ENCODE assay signal across 19 cellular contexts in genomic region chr11:60870733-60871377, GRCh38. TPM values are rescaled to one million over a fixed set of nuclear protein-coding genes. Genes with fewer than 3 reads are reported as not detected.
DNase-seq lines count a peak whose midpoint lies in the region; ATAC-seq, FAIRE-seq and TF ChIP-seq lines count a peak whose summit lies in the region.
"Had no signal": no experiment of that assay in that cellular context is flagged by ENCODE, and none has a peak within 500 bp of the region (broad histone marks: within the 10 kb centered on the region; RNA-seq: fewer than 3 reads in every experiment).

No MANE protein-coding gene starts in this region.

- TF ChIP-seq POLR2A in sigmoid colon (IDR thresholded peaks at IDR 0.05) (no peak), HepG2 (IDR thresholded peaks at IDR 0.05; ENCODE audit: insufficient read depth in 1 of 2, low read depth in 2 of 2, low read length in 2 of 2) (no peak)

- H3K4me2 ChIP-seq in HepG2 (ENCODE audit: low read depth, low read length), result no peak overlapping the region

- H3K27me3 ChIP-seq in sigmoid colon, result no peaks in the 10 kb centered on the region
- H3K27me3 ChIP-seq in HepG2 (ENCODE audit: control insufficient read depth in 1 of 2, insufficient read depth in 2 of 2, low read length in 2 of 2), result peaks cover 0 to 5% of the 10 kb centered on the region in 2 experiments; a peak in 1 of 5 replicates
- H3K27me3 ChIP-seq: SJCRH30, upper lobe of left lung had no signal

- H3K36me3 ChIP-seq in sigmoid colon, result no peaks in the 10 kb centered on the region
- no peaks in the 10 kb centered on the region for H3K36me3 ChIP-seq in HepG2 (replicated peaks in 1 of 2; ENCODE audit: control insufficient read depth in 1 of 2, insufficient read depth in 2 of 2, low read length in 2 of 2)
- H3K36me3 ChIP-seq: SJCRH30, upper lobe of left lung had no signal

- no peaks in the 10 kb centered on the region for H3K79me2 ChIP-seq in HepG2 (ENCODE audit: insufficient read depth, low read length)

- H3K4me1 ChIP-seq in sigmoid colon (no peaks in the 10 kb centered on the region), HepG2 (ENCODE audit: insufficient read depth, low read length) (peaks cover 48% of the 10 kb centered on the region)

- no peak overlapping the region for H3K4me3 ChIP-seq in sigmoid colon
- no peak overlapping the region for H3K4me3 ChIP-seq in HepG2 (replicated peaks in 1 of 3; ENCODE audit: insufficient read depth in 1 of 3, low read depth in 2 of 3, low read length in 3 of 3)
- H3K4me3 ChIP-seq: K562, SJCRH30, upper lobe of left lung had no signal

- H3K9me3 ChIP-seq in sigmoid colon (no peaks in the 10 kb centered on the region), HepG2 (ENCODE audit: low read length) (no peaks in the 10 kb centered on the region)
- H3K9me3 ChIP-seq: SJCRH30, upper lobe of left lung had no signal

- peak; percentile 32 for ATAC-seq in activated CD8-positive, alpha-beta memory T cell treated with anti-CD3 and anti-CD28 coated beads, Interleukin-2, amount 10 ng/mL, durations not matched to agents 7 days and 5 days
- no peak for ATAC-seq in HepG2

- H3K4me3 Mint-ChIP-seq in activated CD4-positive, alpha-beta T cell treated with anti-CD3 and anti-CD28 coated beads, Interleukin-2, amount 10 ng/mL, durations not matched to agents 24 days and 14 days, result no peak overlapping the region
- peak overlapping the region; percentile 12 for H3K4me3 Mint-ChIP-seq in activated CD8-positive, alpha-beta memory T cell treated with anti-CD3 and anti-CD28 coated beads, Interleukin-2, amount 10 ng/mL, durations not matched to agents 7 days and 5 days
- H3K4me3 Mint-ChIP-seq: effector memory CD8-positive, alpha-beta T cell; naive thymus-derived CD4-positive, alpha-beta T cell had no signal

- in situ Hi-C loops in HepG2 (cut with HindIII; ENCODE audit: extremely low pct_ligation_motif_present, low pct_unique_long_range_greater_than_20kb), result no loop called here

- POLR2A ChIA-PET in HepG2 (lab: Yijun Ruan, JAX), result interaction anchor here (1.6 kb wide), 1 partner anchor 17 kb away, joined by 4 read pairs; no protein-coding TSS in a partner anchor

- peaks cover 19% of the 10 kb centered on the region for H3K4me1 Mint-ChIP-seq in activated CD4-positive, alpha-beta T cell treated with anti-CD3 and anti-CD28 coated beads, Interleukin-2, amount 10 ng/mL, durations not matched to agents 24 days and 14 days
- H3K4me1 Mint-ChIP-seq in activated CD8-positive, alpha-beta memory T cell treated with anti-CD3 and anti-CD28 coated beads, Interleukin-2, amount 10 ng/mL, durations not matched to agents 7 days and 5 days, result peaks cover 79% of the 10 kb centered on the region

- no peaks in the 10 kb centered on the region for H3K9me3 Mint-ChIP-seq in activated CD4-positive, alpha-beta T cell treated with anti-CD3 and anti-CD28 coated beads, Interleukin-2, amount 10 ng/mL, durations not matched to agents 24 days and 14 days
- no peaks in the 10 kb centered on the region for H3K9me3 Mint-ChIP-seq in activated CD8-positive, alpha-beta memory T cell treated with anti-CD3 and anti-CD28 coated beads, Interleukin-2, amount 10 ng/mL, durations not matched to agents 7 days and 5 days (ENCODE audit: low read depth)
- H3K9me3 Mint-ChIP-seq: effector memory CD8-positive, alpha-beta T cell; naive thymus-derived CD4-positive, alpha-beta T cell had no signal

- BruUV-seq in HepG2 (replicated peaks; lab: Mats Ljungman, UMichigan), result no TSS peak

- WGBS in sigmoid colon, 2 donors, result 72 to 80% methylated on average over 13 of the region's 13 CpGs
- 89% methylated on average over 6 of the region's 13 CpGs for WGBS in HepG2 (ENCODE audit: low lambda C conversion rate)

- no peak overlapping the region for H3K9ac ChIP-seq in HepG2 (ENCODE audit: insufficient read depth, low read depth, low read length)

- H3K27ac ChIP-seq in sigmoid colon, result no peak overlapping the region
- H3K27ac ChIP-seq in HepG2 (ENCODE audit: extremely low read length, insufficient read depth, low read length), result no peak overlapping the region
- H3K27ac ChIP-seq: SJCRH30, upper lobe of left lung had no signal

- no peak for TF ChIP-seq RAD21 in HepG2 (CRISPR knock-in tag; IDR thresholded peaks at IDR 0.05)

- CTCF ChIA-PET in activated CD8-positive, alpha-beta memory T cell treated with anti-CD3 and anti-CD28 coated beads, Interleukin-2, amount 10 ng/mL, durations not matched to agents 7 days and 5 days (lab: Charles Lee), result interaction anchor here (0.9 to 8.0 kb wide), 13 partner anchors 8 to 242 kb away, joined by 3 to 67 read pairs (median 6); partner anchors contain the start of genes PRPF19 and PTGDR2
- CTCF ChIA-PET in HepG2 (lab: Yijun Ruan, JAX; ENCODE audit: low intra/inter-chr PET ratio, low total read pairs), result no interaction called here

- no peaks in the 10 kb centered on the region for H4K20me1 ChIP-seq in HepG2 (ENCODE audit: insufficient read depth, low read length)

- no peak overlapping the region for H2AFZ ChIP-seq in HepG2 (ENCODE audit: low read length)

- H3K27me3 Mint-ChIP-seq in activated CD4-positive, alpha-beta T cell treated with anti-CD3 and anti-CD28 coated beads, Interleukin-2, amount 10 ng/mL, durations not matched to agents 24 days and 14 days, result no peaks in the 10 kb centered on the region
- H3K27me3 Mint-ChIP-seq in activated CD8-positive, alpha-beta memory T cell treated with anti-CD3 and anti-CD28 coated beads, Interleukin-2, amount 10 ng/mL, durations not matched to agents 7 days and 5 days, result no peaks in the 10 kb centered on the region

- DNase-seq in activated CD4-positive, alpha-beta T cell treated with anti-CD3 and anti-CD28 coated beads, Interleukin-2, amount 10 ng/mL, durations not matched to agents 24 days and 14 days, result no peak
- no peak for DNase-seq in activated CD4-positive, alpha-beta T cell treated with anti-CD3 and anti-CD28 coated beads for 4 hours
- DNase-seq in activated CD8-positive, alpha-beta memory T cell treated with anti-CD3 and anti-CD28 coated beads, Interleukin-2, amount 10 ng/mL, durations not matched to agents 7 days and 5 days, result peak; percentile 49
- DNase-seq in sigmoid colon (peak; percentile 50), epidermal melanocyte (ENCODE audit: insufficient read length, low spot score) (no peak), HepG2 (ENCODE audit: low spot score) (no peak)
- DNase-seq: activated naive CD4-positive, alpha-beta T cell treated with Interleukin-2 at 50 U/mL for 16 hours; effector memory CD8-positive, alpha-beta T cell; naive thymus-derived CD4-positive, alpha-beta T cell; NCI-H1436; NCI-H2227 treated with DMSO at 0.1 percent for 48 hours; SJCRH30; T1000 had no signal

- TF ChIP-seq CTCF in sigmoid colon (IDR thresholded peaks at IDR 0.05) (no peak), HepG2 (CRISPR knock-in tag; IDR thresholded peaks at IDR 0.05) (no peak)

- FAIRE-seq in HepG2 (lab: Jason Lieb, UNC), result no peak

- peak overlapping the region; percentile 56 for H3K27ac Mint-ChIP-seq in activated CD4-positive, alpha-beta T cell treated with anti-CD3 and anti-CD28 coated beads, Interleukin-2, amount 10 ng/mL, durations not matched to agents 24 days and 14 days
- peak overlapping the region; percentile 80 for H3K27ac Mint-ChIP-seq in activated CD8-positive, alpha-beta memory T cell treated with anti-CD3 and anti-CD28 coated beads, Interleukin-2, amount 10 ng/mL, durations not matched to agents 7 days and 5 days

- H3K36me3 Mint-ChIP-seq in activated CD4-positive, alpha-beta T cell treated with anti-CD3 and anti-CD28 coated beads, Interleukin-2, amount 10 ng/mL, durations not matched to agents 24 days and 14 days (ENCODE audit: low read depth), result no peaks in the 10 kb centered on the region
- H3K36me3 Mint-ChIP-seq in activated CD8-positive, alpha-beta memory T cell treated with anti-CD3 and anti-CD28 coated beads, Interleukin-2, amount 10 ng/mL, durations not matched to agents 7 days and 5 days, result no peaks in the 10 kb centered on the region
- H3K36me3 Mint-ChIP-seq: naive thymus-derived CD4-positive, alpha-beta T cell had no signal

- TF ChIP-seq EP300 in sigmoid colon (IDR thresholded peaks at IDR 0.05) (no peak), HepG2 (IDR thresholded peaks at IDR 0.05; ENCODE audit: low read depth in 2 of 2, low read length in 2 of 2) (no peak), HepG2 (CRISPR knock-in tag; IDR thresholded peaks at IDR 0.05; ENCODE audit: borderline replicate concordance) (no peak)

- intact Hi-C loops in activated CD4-positive, alpha-beta T cell treated with anti-CD3 and anti-CD28 coated beads, Interleukin-2, amount 10 ng/mL, durations not matched to agents 24 days and 14 days (cut with micrococcal nuclease), result no loop called here
- intact Hi-C loops in sigmoid colon (cut with DNase I) (no loop called here), HepG2 (cut with micrococcal nuclease; ENCODE audit: unreplicated experiment) (no loop called here)

RNA-seq across cellular contexts. Expression of gene ZP1, which starts 3.5 kb away (rescaled TPM):
- total RNA-seq in activated CD4-positive, alpha-beta T cell treated with anti-CD3 and anti-CD28 coated beads, Interleukin-2, amount 10 ng/mL, durations not matched to agents 24 days and 14 days, result not detected in 2 replicates
- not detected for total RNA-seq in activated CD8-positive, alpha-beta memory T cell treated with anti-CD3 and anti-CD28 coated beads, Interleukin-2, amount 10 ng/mL, durations not matched to agents 7 days and 5 days
- total RNA-seq in sigmoid colon, result not detected
- under 1 TPM in 1 of 3 donors, not detected in 2; 0.15 TPM for polyA plus RNA-seq in sigmoid colon
- not detected in 2 replicates for total RNA-seq in HepG2 (2016; rRNA removed; fragmentation: Illumina TruSeq; extraction: Trizol)
- total RNA-seq in HepG2 (2016; cell fraction: cytosol; rRNA removed; fragmentation: Illumina TruSeq; extraction: Trizol; ENCODE audit: low read depth), result not detected in 2 replicates
- not detected in 2 replicates for total RNA-seq in HepG2 (2016; cell fraction: insoluble cytoplasmic fraction; rRNA removed; fragmentation: Illumina TruSeq; extraction: Trizol)
- total RNA-seq in HepG2 (2016; cell fraction: membrane; rRNA removed; fragmentation: Illumina TruSeq; extraction: Trizol), result not detected in 2 replicates
- total RNA-seq in HepG2 (2016; cell fraction: nucleus; rRNA removed; fragmentation: Illumina TruSeq; extraction: Trizol), result not detected in 2 replicates
- 0.16 and 0.26 TPM in 2 replicates for polyA plus RNA-seq in HepG2 (2011; rRNA removed)
- 0.05 and 0.25 TPM in 2 replicates for polyA plus RNA-seq in HepG2 (2011; cell fraction: cytosol; rRNA removed)
- polyA plus RNA-seq in HepG2 (2011; cell fraction: nucleus; rRNA removed), result 0.82 and 1.1 TPM in 2 replicates
- polyA plus RNA-seq in HepG2 (2012), result not detected in 2 replicates
- not detected in 2 replicates for polyA plus RNA-seq in HepG2 (2016; cell fraction: cytosol; fragmentation: Illumina TruSeq; extraction: Trizol; ENCODE audit: low read depth)
- not detected in 2 replicates for polyA plus RNA-seq in HepG2 (2016; cell fraction: insoluble cytoplasmic fraction; fragmentation: Illumina TruSeq; extraction: Trizol; ENCODE audit: low read depth)
- not detected in 2 replicates for polyA plus RNA-seq in HepG2 (2016; cell fraction: membrane; fragmentation: Illumina TruSeq; extraction: Trizol; ENCODE audit: low read depth)
- not detected in 2 replicates for polyA plus RNA-seq in HepG2 (2016; cell fraction: nucleus; fragmentation: Illumina TruSeq; extraction: Trizol; ENCODE audit: insufficient read depth, low read depth)
- not detected in 2 replicates for polyA minus RNA-seq in HepG2 (2011; rRNA and poly(A)+ RNA removed; ENCODE audit: low replicate concordance)
- not detected in 2 replicates for polyA minus RNA-seq in HepG2 (2011; cell fraction: cytosol; rRNA and poly(A)+ RNA removed)
- polyA minus RNA-seq in HepG2 (2011; cell fraction: nucleus; rRNA and poly(A)+ RNA removed), result not detected in 2 replicates
- total RNA-seq: fibroblast of villous mesenchyme; K562; liver; naive thymus-derived CD4-positive, alpha-beta T cell; renal cortical epithelial cell; SJCRH30; upper lobe of left lung had no signal
- polyA plus RNA-seq: liver; naive thymus-derived CD4-positive, alpha-beta T cell had no signal

RNA-seq across cellular contexts. Expression of gene PTGDR2, which starts 15.1 kb away (rescaled TPM):
- total RNA-seq in activated CD4-positive, alpha-beta T cell treated with anti-CD3 and anti-CD28 coated beads, Interleukin-2, amount 10 ng/mL, durations not matched to agents 24 days and 14 days, result 0.14 and 0.19 TPM in 2 replicates
- 1 to 10 TPM; 1.1 to 3.7 TPM for total RNA-seq in activated CD8-positive, alpha-beta memory T cell treated with anti-CD3 and anti-CD28 coated beads, Interleukin-2, amount 10 ng/mL, durations not matched to agents 7 days and 5 days
- total RNA-seq in sigmoid colon (under 1 TPM in 3 of 4 donors, not detected in 1; 0.27 to 0.83 (median 0.71) TPM), HepG2 (2016; rRNA removed; fragmentation: Illumina TruSeq; extraction: Trizol) (1.0 and 2.5 TPM in 2 replicates)
- polyA plus RNA-seq in sigmoid colon (1 to 10 TPM in 2 of 3 donors, under 1 TPM in 1; 0.60 to 2.2 (median 1.4) TPM), HepG2 (2011; rRNA removed) (1.9 and 2.1 TPM in 2 replicates)
- total RNA-seq in HepG2 (2016; cell fraction: cytosol; rRNA removed; fragmentation: Illumina TruSeq; extraction: Trizol; ENCODE audit: low read depth), result 0.40 and 0.53 TPM in 2 replicates
- total RNA-seq in HepG2 (2016; cell fraction: insoluble cytoplasmic fraction; rRNA removed; fragmentation: Illumina TruSeq; extraction: Trizol), result 1.1 and 2.4 TPM in 2 replicates
- total RNA-seq in HepG2 (2016; cell fraction: membrane; rRNA removed; fragmentation: Illumina TruSeq; extraction: Trizol), result 1.1 and 1.3 TPM in 2 replicates
- total RNA-seq in HepG2 (2016; cell fraction: nucleus; rRNA removed; fragmentation: Illumina TruSeq; extraction: Trizol), result 1.8 and 2.0 TPM in 2 replicates
- polyA plus RNA-seq in HepG2 (2011; cell fraction: cytosol; rRNA removed), result 1.9 and 2.2 TPM in 2 replicates
- 1.7 and 1.8 TPM in 2 replicates for polyA plus RNA-seq in HepG2 (2011; cell fraction: nucleus; rRNA removed)
- 1.7 and 2.1 TPM in 2 replicates for polyA plus RNA-seq in HepG2 (2012)
- polyA plus RNA-seq in HepG2 (2016; cell fraction: cytosol; fragmentation: Illumina TruSeq; extraction: Trizol; ENCODE audit: low read depth), result 0.24 and 0.38 TPM in 2 replicates
- polyA plus RNA-seq in HepG2 (2016; cell fraction: insoluble cytoplasmic fraction; fragmentation: Illumina TruSeq; extraction: Trizol; ENCODE audit: low read depth), result 1.1 and 1.2 TPM in 2 replicates
- 0.70 and 0.73 TPM in 2 replicates for polyA plus RNA-seq in HepG2 (2016; cell fraction: membrane; fragmentation: Illumina TruSeq; extraction: Trizol; ENCODE audit: low read depth)
- polyA plus RNA-seq in HepG2 (2016; cell fraction: nucleus; fragmentation: Illumina TruSeq; extraction: Trizol; ENCODE audit: insufficient read depth, low read depth), result 2.8 and 3.2 TPM in 2 replicates
- polyA minus RNA-seq in HepG2 (2011; rRNA and poly(A)+ RNA removed; ENCODE audit: low replicate concordance), result 9.7 TPM in 1 of 2 replicates, not detected in the other
- 2.4 and 3.0 TPM in 2 replicates for polyA minus RNA-seq in HepG2 (2011; cell fraction: cytosol; rRNA and poly(A)+ RNA removed)
- polyA minus RNA-seq in HepG2 (2011; cell fraction: nucleus; rRNA and poly(A)+ RNA removed), result 0.64 and 0.99 TPM in 2 replicates
- total RNA-seq: A172, fibroblast of villous mesenchyme, renal cortical epithelial cell, SJCRH30 had no signal

RNA-seq across cellular contexts. Expression of gene CCDC86, which starts 28.9 kb away (rescaled TPM):
- 90.0 and 91.3 TPM in 2 replicates for total RNA-seq in activated CD4-positive, alpha-beta T cell treated with anti-CD3 and anti-CD28 coated beads, Interleukin-2, amount 10 ng/mL, durations not matched to agents 24 days and 14 days
- 10 to 100 TPM; 26.5 to 40.8 TPM for total RNA-seq in activated CD8-positive, alpha-beta memory T cell treated with anti-CD3 and anti-CD28 coated beads, Interleukin-2, amount 10 ng/mL, durations not matched to agents 7 days and 5 days
- 10 to 100 TPM in 2 of 4 donors, 1 to 10 TPM in 2; 8.6 to 12.0 (median 10.8) TPM for total RNA-seq in sigmoid colon
- 10 to 100 TPM in 1 of 3 donors, 1 to 10 TPM in 2; 4.8 to 24.0 (median 9.0) TPM for polyA plus RNA-seq in sigmoid colon
- total RNA-seq in HepG2 (2016; rRNA removed; fragmentation: Illumina TruSeq; extraction: Trizol), result 37.6 and 46.6 TPM in 2 replicates
- 9.1 and 11.2 TPM in 2 replicates for total RNA-seq in HepG2 (2016; cell fraction: cytosol; rRNA removed; fragmentation: Illumina TruSeq; extraction: Trizol; ENCODE audit: low read depth)
- 39.4 and 39.7 TPM in 2 replicates for total RNA-seq in HepG2 (2016; cell fraction: insoluble cytoplasmic fraction; rRNA removed; fragmentation: Illumina TruSeq; extraction: Trizol)
- 22.6 and 23.6 TPM in 2 replicates for total RNA-seq in HepG2 (2016; cell fraction: membrane; rRNA removed; fragmentation: Illumina TruSeq; extraction: Trizol)
- total RNA-seq in HepG2 (2016; cell fraction: nucleus; rRNA removed; fragmentation: Illumina TruSeq; extraction: Trizol), result 28.6 and 33.4 TPM in 2 replicates
- polyA plus RNA-seq in HepG2 (2011; rRNA removed), result 33.8 and 34.4 TPM in 2 replicates
- 20.2 and 30.1 TPM in 2 replicates for polyA plus RNA-seq in HepG2 (2011; cell fraction: cytosol; rRNA removed)
- polyA plus RNA-seq in HepG2 (2011; cell fraction: nucleus; rRNA removed), result 36.2 and 51.2 TPM in 2 replicates
- 25.4 and 41.0 TPM in 2 replicates for polyA plus RNA-seq in HepG2 (2012)
- 24.5 and 27.7 TPM in 2 replicates for polyA plus RNA-seq in HepG2 (2016; cell fraction: cytosol; fragmentation: Illumina TruSeq; extraction: Trizol; ENCODE audit: low read depth)
- 95.3 and 116 TPM in 2 replicates for polyA plus RNA-seq in HepG2 (2016; cell fraction: insoluble cytoplasmic fraction; fragmentation: Illumina TruSeq; extraction: Trizol; ENCODE audit: low read depth)
- polyA plus RNA-seq in HepG2 (2016; cell fraction: membrane; fragmentation: Illumina TruSeq; extraction: Trizol; ENCODE audit: low read depth), result 36.9 and 39.7 TPM in 2 replicates
- 84.0 and 92.6 TPM in 2 replicates for polyA plus RNA-seq in HepG2 (2016; cell fraction: nucleus; fragmentation: Illumina TruSeq; extraction: Trizol; ENCODE audit: insufficient read depth, low read depth)
- 28.0 and 49.7 TPM in 2 replicates for polyA minus RNA-seq in HepG2 (2011; rRNA and poly(A)+ RNA removed; ENCODE audit: low replicate concordance)
- 12.4 and 17.5 TPM in 2 replicates for polyA minus RNA-seq in HepG2 (2011; cell fraction: cytosol; rRNA and poly(A)+ RNA removed)
- polyA minus RNA-seq in HepG2 (2011; cell fraction: nucleus; rRNA and poly(A)+ RNA removed), result 11.7 and 14.2 TPM in 2 replicates

RNA-seq across cellular contexts. Expression of gene PRPF19, which starts 35.5 kb away (rescaled TPM):
- total RNA-seq in activated CD4-positive, alpha-beta T cell treated with anti-CD3 and anti-CD28 coated beads, Interleukin-2, amount 10 ng/mL, durations not matched to agents 24 days and 14 days, result 219 TPM in 2 replicates
- 100 to 1,000 TPM; 125 to 144 TPM for total RNA-seq in activated CD8-positive, alpha-beta memory T cell treated with anti-CD3 and anti-CD28 coated beads, Interleukin-2, amount 10 ng/mL, durations not matched to agents 7 days and 5 days
- total RNA-seq in sigmoid colon (10 to 100 TPM; 37.1 to 52.5 (median 38.9) TPM), HepG2 (2016; rRNA removed; fragmentation: Illumina TruSeq; extraction: Trizol) (91.1 and 115 TPM in 2 replicates)
- polyA plus RNA-seq in sigmoid colon (10 to 100 TPM; 41.2 to 92.3 (median 42.0) TPM), HepG2 (2011; rRNA removed) (25.0 and 27.4 TPM in 2 replicates)
- 16.1 and 16.4 TPM in 2 replicates for total RNA-seq in HepG2 (2016; cell fraction: cytosol; rRNA removed; fragmentation: Illumina TruSeq; extraction: Trizol; ENCODE audit: low read depth)
- total RNA-seq in HepG2 (2016; cell fraction: insoluble cytoplasmic fraction; rRNA removed; fragmentation: Illumina TruSeq; extraction: Trizol), result 93.5 and 104 TPM in 2 replicates
- 37.9 and 40.5 TPM in 2 replicates for total RNA-seq in HepG2 (2016; cell fraction: membrane; rRNA removed; fragmentation: Illumina TruSeq; extraction: Trizol)
- total RNA-seq in HepG2 (2016; cell fraction: nucleus; rRNA removed; fragmentation: Illumina TruSeq; extraction: Trizol), result 52.4 and 56.0 TPM in 2 replicates
- 19.8 and 29.8 TPM in 2 replicates for polyA plus RNA-seq in HepG2 (2011; cell fraction: cytosol; rRNA removed)
- 32.6 and 32.8 TPM in 2 replicates for polyA plus RNA-seq in HepG2 (2011; cell fraction: nucleus; rRNA removed)
- polyA plus RNA-seq in HepG2 (2012), result 56.0 and 62.2 TPM in 2 replicates
- polyA plus RNA-seq in HepG2 (2016; cell fraction: cytosol; fragmentation: Illumina TruSeq; extraction: Trizol; ENCODE audit: low read depth), result 14.7 and 16.9 TPM in 2 replicates
- 125 and 138 TPM in 2 replicates for polyA plus RNA-seq in HepG2 (2016; cell fraction: insoluble cytoplasmic fraction; fragmentation: Illumina TruSeq; extraction: Trizol; ENCODE audit: low read depth)
- polyA plus RNA-seq in HepG2 (2016; cell fraction: membrane; fragmentation: Illumina TruSeq; extraction: Trizol; ENCODE audit: low read depth), result 33.6 and 36.5 TPM in 2 replicates
- polyA plus RNA-seq in HepG2 (2016; cell fraction: nucleus; fragmentation: Illumina TruSeq; extraction: Trizol; ENCODE audit: insufficient read depth, low read depth), result 76.8 and 76.9 TPM in 2 replicates
- polyA minus RNA-seq in HepG2 (2011; rRNA and poly(A)+ RNA removed; ENCODE audit: low replicate concordance), result 52.3 and 71.1 TPM in 2 replicates
- polyA minus RNA-seq in HepG2 (2011; cell fraction: cytosol; rRNA and poly(A)+ RNA removed), result 22.3 and 28.6 TPM in 2 replicates
- 33.5 and 39.2 TPM in 2 replicates for polyA minus RNA-seq in HepG2 (2011; cell fraction: nucleus; rRNA and poly(A)+ RNA removed)

RNA-seq across cellular contexts. Expression of gene TMEM109, which starts 43.1 kb away (rescaled TPM):
- total RNA-seq in activated CD4-positive, alpha-beta T cell treated with anti-CD3 and anti-CD28 coated beads, Interleukin-2, amount 10 ng/mL, durations not matched to agents 24 days and 14 days, result 144 and 147 TPM in 2 replicates
- total RNA-seq in activated CD8-positive, alpha-beta memory T cell treated with anti-CD3 and anti-CD28 coated beads, Interleukin-2, amount 10 ng/mL, durations not matched to agents 7 days and 5 days, result 100 to 1,000 TPM; 106 to 121 TPM
- total RNA-seq in sigmoid colon (100 to 1,000 TPM in 2 of 4 donors, 10 to 100 TPM in 2; 86.2 to 115 (median 98.4) TPM), HepG2 (2016; rRNA removed; fragmentation: Illumina TruSeq; extraction: Trizol) (10.7 and 18.0 TPM in 2 replicates)
- polyA plus RNA-seq in sigmoid colon (10 to 100 TPM; 16.2 to 57.7 (median 17.3) TPM), HepG2 (2011; rRNA removed) (7.7 and 12.2 TPM in 2 replicates)
- 4.0 TPM in 2 replicates for total RNA-seq in HepG2 (2016; cell fraction: cytosol; rRNA removed; fragmentation: Illumina TruSeq; extraction: Trizol; ENCODE audit: low read depth)
- 10.2 and 18.3 TPM in 2 replicates for total RNA-seq in HepG2 (2016; cell fraction: insoluble cytoplasmic fraction; rRNA removed; fragmentation: Illumina TruSeq; extraction: Trizol)
- total RNA-seq in HepG2 (2016; cell fraction: membrane; rRNA removed; fragmentation: Illumina TruSeq; extraction: Trizol), result 8.4 and 9.5 TPM in 2 replicates
- 14.1 and 14.6 TPM in 2 replicates for total RNA-seq in HepG2 (2016; cell fraction: nucleus; rRNA removed; fragmentation: Illumina TruSeq; extraction: Trizol)
- 9.5 and 10.2 TPM in 2 replicates for polyA plus RNA-seq in HepG2 (2011; cell fraction: cytosol; rRNA removed)
- polyA plus RNA-seq in HepG2 (2011; cell fraction: nucleus; rRNA removed), result 5.5 and 8.4 TPM in 2 replicates
- 12.8 and 19.4 TPM in 2 replicates for polyA plus RNA-seq in HepG2 (2012)
- polyA plus RNA-seq in HepG2 (2016; cell fraction: cytosol; fragmentation: Illumina TruSeq; extraction: Trizol; ENCODE audit: low read depth), result 3.7 TPM in 2 replicates
- polyA plus RNA-seq in HepG2 (2016; cell fraction: insoluble cytoplasmic fraction; fragmentation: Illumina TruSeq; extraction: Trizol; ENCODE audit: low read depth), result 12.7 and 13.2 TPM in 2 replicates
- 8.3 and 10.0 TPM in 2 replicates for polyA plus RNA-seq in HepG2 (2016; cell fraction: membrane; fragmentation: Illumina TruSeq; extraction: Trizol; ENCODE audit: low read depth)
- polyA plus RNA-seq in HepG2 (2016; cell fraction: nucleus; fragmentation: Illumina TruSeq; extraction: Trizol; ENCODE audit: insufficient read depth, low read depth), result 29.4 and 33.0 TPM in 2 replicates
- polyA minus RNA-seq in HepG2 (2011; rRNA and poly(A)+ RNA removed; ENCODE audit: low replicate concordance), result 9.0 and 55.3 TPM in 2 replicates
- polyA minus RNA-seq in HepG2 (2011; cell fraction: cytosol; rRNA and poly(A)+ RNA removed), result 5.5 and 9.1 TPM in 2 replicates
- polyA minus RNA-seq in HepG2 (2011; cell fraction: nucleus; rRNA and poly(A)+ RNA removed), result 2.2 and 4.5 TPM in 2 replicates

Comparison
In these comparisons a context has a peak if more than half of its experiments do, and no peak if none do; other contexts are left out.
1. DNase-seq: peak in activated CD8-positive, alpha-beta memory T cell treated with anti-CD3 and anti-CD28 coated beads, Interleukin-2, amount 10 ng/mL, durations not matched to agents 7 days and 5 days (single experiment) and sigmoid colon (single experiment); none in activated CD4-positive, alpha-beta T cell treated with anti-CD3 and anti-CD28 coated beads, Interleukin-2, amount 10 ng/mL, durations not matched to agents 24 days and 14 days (single experiment), activated CD4-positive, alpha-beta T cell treated with anti-CD3 and anti-CD28 coated beads for 4 hours (0 of 2), epidermal melanocyte (single experiment) and HepG2 (single experiment).